In genomic region chr10:723973-724372, GRCh38 we compare ENCODE assay signal across 2 cellular contexts.
TF ChIP-seq lines count a peak whose summit lies in the region.

No MANE protein-coding gene starts in this region.

TF ChIP-seq in HepG2, 621 proteins besides CTCF, POLR2A, EP300 and RAD21:
- TF ChIP-seq TCF12 (IDR thresholded peaks at IDR 0.05) (no peak), TCF12 (CRISPR knock-in tag; IDR thresholded peaks at IDR 0.05) (no peak), USF2 (IDR thresholded peaks at IDR 0.05; ENCODE audit: low read depth, low read length) (peak; percentile 66; the same call in 1 of the 2 replicates), USF2 (CRISPR knock-in tag; IDR thresholded peaks at IDR 0.05; ENCODE audit: borderline replicate concordance) (no peak)

TF ChIP-seq in K562, 482 proteins besides CTCF, POLR2A, EP300 and RAD21:
- TF ChIP-seq, protein P1, sequence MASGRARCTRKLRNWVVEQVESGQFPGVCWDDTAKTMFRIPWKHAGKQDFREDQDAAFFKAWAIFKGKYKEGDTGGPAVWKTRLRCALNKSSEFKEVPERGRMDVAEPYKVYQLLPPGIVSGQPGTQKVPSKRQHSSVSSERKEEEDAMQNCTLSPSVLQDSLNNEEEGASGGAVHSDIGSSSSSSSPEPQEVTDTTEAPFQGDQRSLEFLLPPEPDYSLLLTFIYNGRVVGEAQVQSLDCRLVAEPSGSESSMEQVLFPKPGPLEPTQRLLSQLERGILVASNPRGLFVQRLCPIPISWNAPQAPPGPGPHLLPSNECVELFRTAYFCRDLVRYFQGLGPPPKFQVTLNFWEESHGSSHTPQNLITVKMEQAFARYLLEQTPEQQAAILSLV (tag; IDR thresholded peaks at IDR 0.05), result no peak
- TF ChIP-seq USF1 (CRISPR knock-in tag; IDR thresholded peaks at IDR 0.05) (peak; percentile 79), BHLHE40 (IDR thresholded peaks at IDR 0.05; ENCODE audit: low read length) (0 out of 2 replicates have a peak, but pooled peaks have one; percentile 17), USF2 (CRISPR knock-in tag; IDR thresholded peaks at IDR 0.05) (peak; percentile 67), RAD51 (IDR thresholded peaks at IDR 0.05; ENCODE audit: borderline replicate concordance, low read depth) (peak; percentile 29; the same call in 1 of the 2 replicates)
- TF ChIP-seq, protein P2, sequence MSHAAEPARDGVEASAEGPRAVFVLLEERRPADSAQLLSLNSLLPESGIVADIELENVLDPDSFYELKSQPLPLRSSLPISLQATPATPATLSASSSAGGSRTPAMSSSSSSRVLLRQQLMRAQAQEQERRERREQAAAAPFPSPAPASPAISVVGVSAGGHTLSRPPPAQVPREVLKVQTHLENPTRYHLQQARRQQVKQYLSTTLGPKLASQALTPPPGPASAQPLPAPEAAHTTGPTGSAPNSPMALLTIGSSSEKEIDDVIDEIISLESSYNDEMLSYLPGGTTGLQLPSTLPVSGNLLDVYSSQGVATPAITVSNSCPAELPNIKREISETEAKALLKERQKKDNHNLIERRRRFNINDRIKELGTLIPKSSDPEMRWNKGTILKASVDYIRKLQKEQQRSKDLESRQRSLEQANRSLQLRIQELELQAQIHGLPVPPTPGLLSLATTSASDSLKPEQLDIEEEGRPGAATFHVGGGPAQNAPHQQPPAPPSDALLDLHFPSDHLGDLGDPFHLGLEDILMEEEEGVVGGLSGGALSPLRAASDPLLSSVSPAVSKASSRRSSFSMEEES (CRISPR knock-in tag; IDR thresholded peaks at IDR 0.05), result peak; percentile 60
